ENCODE assay signal across 1 cellular context in genomic region chr6:41545703-41546474, GRCh38.
TF ChIP-seq lines count a peak whose summit lies in the region.

Gene FOXP4 (plus strand): TSS chr6:41546381. CDS start chr6:41565761, 19,380 bp downstream.

TF ChIP-seq in K562, 482 proteins besides CTCF, POLR2A, EP300 and RAD21 (continued from another document and continues in another):
- TF ChIP-seq, protein P1, sequence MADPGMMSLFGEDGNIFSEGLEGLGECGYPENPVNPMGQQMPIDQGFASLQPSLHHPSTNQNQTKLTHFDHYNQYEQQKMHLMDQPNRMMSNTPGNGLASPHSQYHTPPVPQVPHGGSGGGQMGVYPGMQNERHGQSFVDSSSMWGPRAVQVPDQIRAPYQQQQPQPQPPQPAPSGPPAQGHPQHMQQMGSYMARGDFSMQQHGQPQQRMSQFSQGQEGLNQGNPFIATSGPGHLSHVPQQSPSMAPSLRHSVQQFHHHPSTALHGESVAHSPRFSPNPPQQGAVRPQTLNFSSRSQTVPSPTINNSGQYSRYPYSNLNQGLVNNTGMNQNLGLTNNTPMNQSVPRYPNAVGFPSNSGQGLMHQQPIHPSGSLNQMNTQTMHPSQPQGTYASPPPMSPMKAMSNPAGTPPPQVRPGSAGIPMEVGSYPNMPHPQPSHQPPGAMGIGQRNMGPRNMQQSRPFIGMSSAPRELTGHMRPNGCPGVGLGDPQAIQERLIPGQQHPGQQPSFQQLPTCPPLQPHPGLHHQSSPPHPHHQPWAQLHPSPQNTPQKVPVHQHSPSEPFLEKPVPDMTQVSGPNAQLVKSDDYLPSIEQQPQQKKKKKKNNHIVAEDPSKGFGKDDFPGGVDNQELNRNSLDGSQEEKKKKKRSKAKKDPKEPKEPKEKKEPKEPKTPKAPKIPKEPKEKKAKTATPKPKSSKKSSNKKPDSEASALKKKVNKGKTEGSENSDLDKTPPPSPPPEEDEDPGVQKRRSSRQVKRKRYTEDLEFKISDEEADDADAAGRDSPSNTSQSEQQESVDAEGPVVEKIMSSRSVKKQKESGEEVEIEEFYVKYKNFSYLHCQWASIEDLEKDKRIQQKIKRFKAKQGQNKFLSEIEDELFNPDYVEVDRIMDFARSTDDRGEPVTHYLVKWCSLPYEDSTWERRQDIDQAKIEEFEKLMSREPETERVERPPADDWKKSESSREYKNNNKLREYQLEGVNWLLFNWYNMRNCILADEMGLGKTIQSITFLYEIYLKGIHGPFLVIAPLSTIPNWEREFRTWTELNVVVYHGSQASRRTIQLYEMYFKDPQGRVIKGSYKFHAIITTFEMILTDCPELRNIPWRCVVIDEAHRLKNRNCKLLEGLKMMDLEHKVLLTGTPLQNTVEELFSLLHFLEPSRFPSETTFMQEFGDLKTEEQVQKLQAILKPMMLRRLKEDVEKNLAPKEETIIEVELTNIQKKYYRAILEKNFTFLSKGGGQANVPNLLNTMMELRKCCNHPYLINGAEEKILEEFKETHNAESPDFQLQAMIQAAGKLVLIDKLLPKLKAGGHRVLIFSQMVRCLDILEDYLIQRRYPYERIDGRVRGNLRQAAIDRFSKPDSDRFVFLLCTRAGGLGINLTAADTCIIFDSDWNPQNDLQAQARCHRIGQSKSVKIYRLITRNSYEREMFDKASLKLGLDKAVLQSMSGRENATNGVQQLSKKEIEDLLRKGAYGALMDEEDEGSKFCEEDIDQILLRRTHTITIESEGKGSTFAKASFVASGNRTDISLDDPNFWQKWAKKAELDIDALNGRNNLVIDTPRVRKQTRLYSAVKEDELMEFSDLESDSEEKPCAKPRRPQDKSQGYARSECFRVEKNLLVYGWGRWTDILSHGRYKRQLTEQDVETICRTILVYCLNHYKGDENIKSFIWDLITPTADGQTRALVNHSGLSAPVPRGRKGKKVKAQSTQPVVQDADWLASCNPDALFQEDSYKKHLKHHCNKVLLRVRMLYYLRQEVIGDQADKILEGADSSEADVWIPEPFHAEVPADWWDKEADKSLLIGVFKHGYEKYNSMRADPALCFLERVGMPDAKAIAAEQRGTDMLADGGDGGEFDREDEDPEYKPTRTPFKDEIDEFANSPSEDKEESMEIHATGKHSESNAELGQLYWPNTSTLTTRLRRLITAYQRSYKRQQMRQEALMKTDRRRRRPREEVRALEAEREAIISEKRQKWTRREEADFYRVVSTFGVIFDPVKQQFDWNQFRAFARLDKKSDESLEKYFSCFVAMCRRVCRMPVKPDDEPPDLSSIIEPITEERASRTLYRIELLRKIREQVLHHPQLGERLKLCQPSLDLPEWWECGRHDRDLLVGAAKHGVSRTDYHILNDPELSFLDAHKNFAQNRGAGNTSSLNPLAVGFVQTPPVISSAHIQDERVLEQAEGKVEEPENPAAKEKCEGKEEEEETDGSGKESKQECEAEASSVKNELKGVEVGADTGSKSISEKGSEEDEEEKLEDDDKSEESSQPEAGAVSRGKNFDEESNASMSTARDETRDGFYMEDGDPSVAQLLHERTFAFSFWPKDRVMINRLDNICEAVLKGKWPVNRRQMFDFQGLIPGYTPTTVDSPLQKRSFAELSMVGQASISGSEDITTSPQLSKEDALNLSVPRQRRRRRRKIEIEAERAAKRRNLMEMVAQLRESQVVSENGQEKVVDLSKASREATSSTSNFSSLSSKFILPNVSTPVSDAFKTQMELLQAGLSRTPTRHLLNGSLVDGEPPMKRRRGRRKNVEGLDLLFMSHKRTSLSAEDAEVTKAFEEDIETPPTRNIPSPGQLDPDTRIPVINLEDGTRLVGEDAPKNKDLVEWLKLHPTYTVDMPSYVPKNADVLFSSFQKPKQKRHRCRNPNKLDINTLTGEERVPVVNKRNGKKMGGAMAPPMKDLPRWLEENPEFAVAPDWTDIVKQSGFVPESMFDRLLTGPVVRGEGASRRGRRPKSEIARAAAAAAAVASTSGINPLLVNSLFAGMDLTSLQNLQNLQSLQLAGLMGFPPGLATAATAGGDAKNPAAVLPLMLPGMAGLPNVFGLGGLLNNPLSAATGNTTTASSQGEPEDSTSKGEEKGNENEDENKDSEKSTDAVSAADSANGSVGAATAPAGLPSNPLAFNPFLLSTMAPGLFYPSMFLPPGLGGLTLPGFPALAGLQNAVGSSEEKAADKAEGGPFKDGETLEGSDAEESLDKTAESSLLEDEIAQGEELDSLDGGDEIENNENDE (IDR thresholded peaks at IDR 0.05; ENCODE audit: low read depth, low read length) = peak; percentile 98
- TF ChIP-seq NFE2L1 (tag; IDR thresholded peaks at IDR 0.05; ENCODE audit: borderline replicate concordance, low read depth) = no peak
- TF ChIP-seq L3MBTL2 (IDR thresholded peaks at IDR 0.05) = peak; percentile 90
- 0 out of 2 replicates have a peak, but pooled peaks have one; percentile 45 for TF ChIP-seq TCF7 (IDR thresholded peaks at IDR 0.05; ENCODE audit: borderline replicate concordance)
- no peak for TF ChIP-seq ZNF12 (CRISPR knock-in tag; IDR thresholded peaks at IDR 0.05)
- peak; percentile 33; the same call in 1 of the 2 replicates for TF ChIP-seq ESRRA (IDR thresholded peaks at IDR 0.05; ENCODE audit: borderline replicate concordance, low read depth)
- TF ChIP-seq ZNF639 (CRISPR knock-in tag; conservative IDR thresholded peaks at IDR 0.05 in 1 of 2, IDR thresholded peaks at IDR 0.05 in 1 of 2) = peak in 1 of 2 experiments; percentile 3; a peak in 1 of 4 replicates
- TF ChIP-seq NEUROD1 (IDR thresholded peaks at IDR 0.05; ENCODE audit: borderline replicate concordance, low read depth, low read length, partially characterized antibody) = peak; percentile 44
- no peak for TF ChIP-seq U2AF1 (optimal IDR thresholded peaks at IDR 0.05; ENCODE audit: low read depth, low read length)
- no peak for TF ChIP-seq SNAPC5 (CRISPR knock-in tag; IDR thresholded peaks at IDR 0.05)
- peak; percentile 41; the same call in 1 of the 2 replicates for TF ChIP-seq PRMT5 (CRISPR knock-in tag; IDR thresholded peaks at IDR 0.05)
- no peak for TF ChIP-seq EHMT2 (IDR thresholded peaks at IDR 0.05)
- TF ChIP-seq NRF1 (conservative IDR thresholded peaks at IDR 0.05 in 1 of 2, IDR thresholded peaks at IDR 0.05 in 1 of 2) = peak; percentile 37 to 53; a peak in 3 of 4 replicates
- no peak for TF ChIP-seq ATF4 (CRISPR knock-in tag; IDR thresholded peaks at IDR 0.05)
- TF ChIP-seq CHD2 (IDR thresholded peaks at IDR 0.05; ENCODE audit: low read depth, low read length) = no peak
- TF ChIP-seq ZNF282 (CRISPR knock-in tag; IDR thresholded peaks at IDR 0.05) = no peak
- TF ChIP-seq TAF1 (IDR thresholded peaks at IDR 0.05; ENCODE audit: control insufficient read depth, extremely low read depth, insufficient read depth, low read length, severe bottlenecking) = peak; percentile 49
- TF ChIP-seq ELF1 (tag; IDR thresholded peaks at IDR 0.05) = no peak
- TF ChIP-seq THRAP3 (IDR thresholded peaks at IDR 0.05; ENCODE audit: borderline replicate concordance) = no peak
- TF ChIP-seq, protein P2, sequence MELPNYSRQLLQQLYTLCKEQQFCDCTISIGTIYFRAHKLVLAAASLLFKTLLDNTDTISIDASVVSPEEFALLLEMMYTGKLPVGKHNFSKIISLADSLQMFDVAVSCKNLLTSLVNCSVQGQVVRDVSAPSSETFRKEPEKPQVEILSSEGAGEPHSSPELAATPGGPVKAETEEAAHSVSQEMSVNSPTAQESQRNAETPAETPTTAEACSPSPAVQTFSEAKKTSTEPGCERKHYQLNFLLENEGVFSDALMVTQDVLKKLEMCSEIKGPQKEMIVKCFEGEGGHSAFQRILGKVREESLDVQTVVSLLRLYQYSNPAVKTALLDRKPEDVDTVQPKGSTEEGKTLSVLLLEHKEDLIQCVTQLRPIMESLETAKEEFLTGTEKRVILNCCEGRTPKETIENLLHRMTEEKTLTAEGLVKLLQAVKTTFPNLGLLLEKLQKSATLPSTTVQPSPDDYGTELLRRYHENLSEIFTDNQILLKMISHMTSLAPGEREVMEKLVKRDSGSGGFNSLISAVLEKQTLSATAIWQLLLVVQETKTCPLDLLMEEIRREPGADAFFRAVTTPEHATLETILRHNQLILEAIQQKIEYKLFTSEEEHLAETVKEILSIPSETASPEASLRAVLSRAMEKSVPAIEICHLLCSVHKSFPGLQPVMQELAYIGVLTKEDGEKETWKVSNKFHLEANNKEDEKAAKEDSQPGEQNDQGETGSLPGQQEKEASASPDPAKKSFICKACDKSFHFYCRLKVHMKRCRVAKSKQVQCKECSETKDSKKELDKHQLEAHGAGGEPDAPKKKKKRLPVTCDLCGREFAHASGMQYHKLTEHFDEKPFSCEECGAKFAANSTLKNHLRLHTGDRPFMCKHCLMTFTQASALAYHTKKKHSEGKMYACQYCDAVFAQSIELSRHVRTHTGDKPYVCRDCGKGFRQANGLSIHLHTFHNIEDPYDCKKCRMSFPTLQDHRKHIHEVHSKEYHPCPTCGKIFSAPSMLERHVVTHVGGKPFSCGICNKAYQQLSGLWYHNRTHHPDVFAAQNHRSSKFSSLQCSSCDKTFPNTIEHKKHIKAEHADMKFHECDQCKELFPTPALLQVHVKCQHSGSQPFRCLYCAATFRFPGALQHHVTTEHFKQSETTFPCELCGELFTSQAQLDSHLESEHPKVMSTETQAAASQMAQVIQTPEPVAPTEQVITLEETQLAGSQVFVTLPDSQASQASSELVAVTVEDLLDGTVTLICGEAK (IDR thresholded peaks at IDR 0.05) = peak; percentile 84
- TF ChIP-seq, protein P2 (CRISPR knock-in tag; IDR thresholded peaks at IDR 0.05) = no peak
- TF ChIP-seq ZNF354B (CRISPR knock-in tag; IDR thresholded peaks at IDR 0.05) = no peak
- TF ChIP-seq SUPT5H (IDR thresholded peaks at IDR 0.05) = peak; percentile 58
- TF ChIP-seq, protein P3, sequence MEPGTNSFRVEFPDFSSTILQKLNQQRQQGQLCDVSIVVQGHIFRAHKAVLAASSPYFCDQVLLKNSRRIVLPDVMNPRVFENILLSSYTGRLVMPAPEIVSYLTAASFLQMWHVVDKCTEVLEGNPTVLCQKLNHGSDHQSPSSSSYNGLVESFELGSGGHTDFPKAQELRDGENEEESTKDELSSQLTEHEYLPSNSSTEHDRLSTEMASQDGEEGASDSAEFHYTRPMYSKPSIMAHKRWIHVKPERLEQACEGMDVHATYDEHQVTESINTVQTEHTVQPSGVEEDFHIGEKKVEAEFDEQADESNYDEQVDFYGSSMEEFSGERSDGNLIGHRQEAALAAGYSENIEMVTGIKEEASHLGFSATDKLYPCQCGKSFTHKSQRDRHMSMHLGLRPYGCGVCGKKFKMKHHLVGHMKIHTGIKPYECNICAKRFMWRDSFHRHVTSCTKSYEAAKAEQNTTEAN (CRISPR knock-in tag; IDR thresholded peaks at IDR 0.05) = no peak
- TF ChIP-seq TEAD2 (tag; IDR thresholded peaks at IDR 0.05) = no peak
- TF ChIP-seq HMGN3 (IDR thresholded peaks at IDR 0.05; ENCODE audit: borderline replicate concordance, extremely low read depth, insufficient read length, low read depth, low read length) = peak; percentile 48
- TF ChIP-seq SETDB1 (IDR thresholded peaks at IDR 0.05; ENCODE audit: low read length) = no peak
- no peak for TF ChIP-seq ZBTB9 (CRISPR knock-in tag; IDR thresholded peaks at IDR 0.05)
- peak; percentile 94 for TF ChIP-seq MYC (IDR thresholded peaks at IDR 0.05; ENCODE audit: low read depth, low read length)
- TF ChIP-seq MYC (CRISPR knock-in tag; IDR thresholded peaks at IDR 0.05; ENCODE audit: borderline replicate concordance, low read depth) = peak; percentile 83; the same call in 1 of the 2 replicates
